12 cellular contexts compared by ENCODE assay signal in the genomic region with DNA sequence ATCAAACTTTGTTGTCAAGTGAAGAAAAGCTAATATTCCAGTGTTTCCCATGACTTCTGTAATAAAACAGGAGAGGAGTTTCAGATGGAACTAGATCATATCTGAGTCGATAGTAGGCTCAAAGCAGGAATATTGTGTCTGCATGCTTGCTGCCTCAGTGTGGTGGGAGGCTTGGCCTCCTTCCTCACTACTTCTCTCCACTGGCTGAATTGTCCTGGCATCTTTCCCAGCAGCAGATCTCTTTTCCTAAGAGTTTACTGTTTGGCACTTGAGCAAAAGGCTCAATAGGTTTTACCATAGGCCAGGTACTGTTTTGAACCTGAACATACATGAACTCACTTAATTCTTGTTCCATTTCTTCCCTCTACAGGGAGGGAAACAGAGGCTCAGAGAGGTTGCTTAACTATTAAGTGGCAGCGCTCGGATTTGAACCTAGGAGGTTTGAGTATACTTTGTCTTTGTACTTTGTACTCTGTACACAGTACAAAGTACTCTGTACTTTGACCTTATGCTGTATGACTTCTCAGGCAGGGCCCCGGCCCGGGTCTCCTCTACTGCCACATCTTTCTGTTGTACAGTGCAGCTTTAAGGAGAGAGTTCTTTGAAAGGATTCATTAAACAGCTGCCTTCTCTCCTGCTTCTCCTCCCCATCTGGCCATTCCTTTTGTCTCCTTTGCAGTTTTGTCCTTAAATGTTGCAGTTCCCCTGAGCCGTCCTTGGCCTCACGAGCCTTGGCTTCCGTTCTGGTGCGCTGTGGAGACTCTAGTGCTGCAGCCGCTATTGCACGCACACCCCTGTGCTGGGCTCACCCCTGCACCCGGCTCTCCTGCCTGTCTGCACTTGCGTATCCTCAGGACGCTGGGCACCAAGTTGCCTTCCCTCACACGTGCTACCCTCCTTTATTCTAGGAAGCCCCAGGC. TPM values are rescaled to one million over a fixed set of nuclear protein-coding genes. Genes with fewer than 3 reads are reported as not detected.
DNase-seq lines count a peak whose midpoint lies in the region; ATAC-seq, FAIRE-seq and TF ChIP-seq lines count a peak whose summit lies in the region.
"Had no signal": no experiment of that assay in that cellular context is flagged by ENCODE, and none has a peak within 500 bp of the region (broad histone marks: within the 10 kb centered on the region; RNA-seq: fewer than 3 reads in every experiment).

No MANE protein-coding gene starts in this region.

- H2AFZ ChIP-seq in astrocyte (ENCODE audit: low read depth, low read length), result no peak overlapping the region

- no peak overlapping the region for H3K27ac Mint-ChIP-seq in astrocyte (ENCODE audit: unreplicated experiment)
- H3K27ac Mint-ChIP-seq: activated naive CD4-positive, alpha-beta T cell treated with anti-CD3 and anti-CD28 coated beads, Interleukin-2, amount 50 U/mL, for 24 hours had no signal

- TF ChIP-seq POLR2A in Peyer's patch (IDR thresholded peaks at IDR 0.05), result no peak

- intact Hi-C loops in right cardiac atrium (cut with DNase I), result no loop called here

- H3K79me2 ChIP-seq in astrocyte (ENCODE audit: insufficient read depth, low read length), result peaks cover 13% of the 10 kb centered on the region

- no peak overlapping the region for H3K27ac ChIP-seq in astrocyte (ENCODE audit: low read depth, low read length)
- H3K27ac ChIP-seq in right cardiac atrium (ENCODE audit: low read length), result peak overlapping the region; percentile 95
- peak overlapping the region; percentile 17 for H3K27ac ChIP-seq in temporal lobe (ENCODE audit: low read depth, low read length)
- no peak overlapping the region for H3K27ac ChIP-seq in Peyer's patch

- DNase-seq in NCI-H2196 (lab: John Stamatoyannopoulos, UW; ENCODE audit: unreplicated experiment), result peak; percentile 26
- DNase-seq in NCI-H2196 treated with DMSO at 0.1 percent for 48 hours (lab: John Stamatoyannopoulos, UW; ENCODE audit: unreplicated experiment), result no peak
- peak; percentile 73 for DNase-seq in astrocyte (ENCODE audit: low read depth)
- DNase-seq in right cardiac atrium, result peak; percentile 44 to 84 (median 83)
- no peak for DNase-seq in Peyer's patch
- no peak for DNase-seq in hepatic stellate cell (ENCODE audit: low spot score)
- DNase-seq: naive B cell, NCI-H510A had no signal

- peaks cover 22% of the 10 kb centered on the region for H3K4me1 ChIP-seq in astrocyte (ENCODE audit: insufficient read depth, low read length)
- peaks cover 16% of the 10 kb centered on the region for H3K4me1 ChIP-seq in right cardiac atrium (ENCODE audit: control insufficient read depth, insufficient read depth, low read length)
- H3K4me1 ChIP-seq in Peyer's patch, result peaks cover 0 to 12% (median 2%) of the 10 kb centered on the region in 4 donors

- no peaks in the 10 kb centered on the region for H3K9me3 Mint-ChIP-seq in astrocyte (ENCODE audit: unreplicated experiment)
- H3K9me3 Mint-ChIP-seq: activated naive CD4-positive, alpha-beta T cell treated with anti-CD3 and anti-CD28 coated beads, Interleukin-2, amount 50 U/mL, for 24 hours; naive B cell had no signal

- H3K4me1 Mint-ChIP-seq in astrocyte (ENCODE audit: low read depth, unreplicated experiment), result peaks cover 33% of the 10 kb centered on the region

- peaks cover 6% of the 10 kb centered on the region for H4K20me1 ChIP-seq in astrocyte (ENCODE audit: insufficient read depth, low read length)

- H3K9me3 ChIP-seq in astrocyte (ENCODE audit: insufficient read depth, low read depth, low read length) (no peaks in the 10 kb centered on the region), right cardiac atrium (ENCODE audit: control insufficient read depth, low read length) (no peaks in the 10 kb centered on the region), Peyer's patch (no peaks in the 10 kb centered on the region)

- H3K27me3 ChIP-seq in astrocyte (ENCODE audit: insufficient read depth, low read length) (no peaks in the 10 kb centered on the region), right cardiac atrium (ENCODE audit: control insufficient read depth, insufficient read depth) (no peaks in the 10 kb centered on the region), Peyer's patch (no peaks in the 10 kb centered on the region)

- no peaks in the 10 kb centered on the region for H3K27me3 Mint-ChIP-seq in astrocyte (ENCODE audit: low read depth, unreplicated experiment)
- H3K27me3 Mint-ChIP-seq: activated naive CD4-positive, alpha-beta T cell treated with anti-CD3 and anti-CD28 coated beads, Interleukin-2, amount 50 U/mL, for 24 hours had no signal

- H3K4me3 Mint-ChIP-seq in astrocyte (ENCODE audit: unreplicated experiment), result no peak overlapping the region
- H3K4me3 Mint-ChIP-seq: activated naive CD4-positive, alpha-beta T cell treated with anti-CD3 and anti-CD28 coated beads, Interleukin-2, amount 50 U/mL, for 24 hours had no signal

- WGBS in right cardiac atrium, result 41% methylated on average over 15 of the region's 15 CpGs

- no peak overlapping the region for H3K9ac ChIP-seq in astrocyte (ENCODE audit: low read length)

- H3K36me3 Mint-ChIP-seq in astrocyte (ENCODE audit: low read depth, unreplicated experiment), result no peaks in the 10 kb centered on the region
- H3K36me3 Mint-ChIP-seq: activated naive CD4-positive, alpha-beta T cell treated with anti-CD3 and anti-CD28 coated beads, Interleukin-2, amount 50 U/mL, for 24 hours; naive B cell had no signal

- H3K4me3 ChIP-seq in astrocyte (ENCODE audit: insufficient read depth, low read depth, low read length) (no peak overlapping the region), right cardiac atrium (ENCODE audit: low read length) (no peak overlapping the region), Peyer's patch (no peak overlapping the region)

- ATAC-seq in right cardiac atrium, result peak; percentile 69 to 76
- no peak for ATAC-seq in GM21619 (IDR thresholded peaks at IDR 0.05; ENCODE audit: unreplicated experiment)

- H3K4me2 ChIP-seq in astrocyte (ENCODE audit: low read length), result peak overlapping the region; percentile 27

- no peak for TF ChIP-seq CTCF in astrocyte (IDR thresholded peaks at IDR 0.05; ENCODE audit: insufficient read depth, low read depth, low read length)
- TF ChIP-seq CTCF in Peyer's patch (IDR thresholded peaks at IDR 0.05), result no peak

- FAIRE-seq in astrocyte (lab: Jason Lieb, UNC), result peak; percentile 26
- FAIRE-seq: GM12892 had no signal

- H3K36me3 ChIP-seq in astrocyte (ENCODE audit: insufficient read depth, low read length) (no peaks in the 10 kb centered on the region), Peyer's patch (no peaks in the 10 kb centered on the region)

RNA-seq across cellular contexts. Expression of gene B3GLCT, which starts 8.1 kb away (rescaled TPM):
- total RNA-seq in astrocyte, result 11.2 TPM in 2 replicates
- total RNA-seq in right cardiac atrium, result 10 to 100 TPM; 24.5 to 45.1 (median 27.5) TPM
- polyA plus RNA-seq in right cardiac atrium, result 19.8 TPM
- 9.6 TPM for total RNA-seq in temporal lobe
- 1 to 10 TPM; 3.3 to 5.4 (median 3.4) TPM for total RNA-seq in Peyer's patch

RNA-seq across cellular contexts. Expression of gene HSPH1, which starts 46.2 kb away (rescaled TPM):
- 138 and 145 TPM in 2 replicates for total RNA-seq in astrocyte
- 100 to 1,000 TPM in 1 of 4 donors, 10 to 100 TPM in 3; 44.5 to 108 (median 71.6) TPM for total RNA-seq in right cardiac atrium
- 42.1 TPM for polyA plus RNA-seq in right cardiac atrium
- 94.7 TPM for total RNA-seq in temporal lobe
- 10 to 100 TPM; 16.9 to 66.8 (median 27.5) TPM for total RNA-seq in Peyer's patch

Comparison
In these comparisons a context has a peak if more than half of its experiments do, and no peak if none do; other contexts are left out.
1. DNase-seq: peak in NCI-H2196 (single experiment), astrocyte (single experiment) and right cardiac atrium (3 of 3); none in NCI-H2196 treated with DMSO at 0.1 percent for 48 hours (single experiment), Peyer's patch (0 of 3) and hepatic stellate cell (single experiment).
2. H3K27ac ChIP-seq: peak in right cardiac atrium (single experiment) and temporal lobe (single experiment); none in astrocyte (single experiment) and Peyer's patch (0 of 4).